Comparison of ENCODE assay signal across 10 cellular contexts in the genomic region with DNA sequence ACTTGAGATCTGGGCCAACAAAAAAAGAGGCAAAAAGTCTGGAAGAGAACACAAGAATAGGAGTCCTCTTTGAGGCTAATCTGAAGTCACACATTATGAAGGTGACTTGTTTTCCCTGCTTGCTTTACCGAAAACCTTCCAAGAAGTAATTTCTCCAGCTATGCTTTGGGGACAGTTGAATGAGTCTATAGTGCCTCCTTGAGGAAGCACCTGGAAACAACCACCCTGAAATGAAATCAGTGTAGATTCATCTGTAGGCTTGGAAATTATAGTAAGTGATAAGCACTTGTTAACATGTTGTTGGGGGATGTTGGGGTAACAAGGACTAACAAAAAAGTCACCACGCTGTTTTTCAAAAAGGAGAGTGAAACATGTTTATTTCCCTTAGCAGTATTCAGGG. TPM values are rescaled to one million over a fixed set of nuclear protein-coding genes. Genes with fewer than 3 reads are reported as not detected.
DNase-seq lines count a peak whose midpoint lies in the region; ATAC-seq and TF ChIP-seq lines count a peak whose summit lies in the region.
"Had no signal": no experiment of that assay in that cellular context is flagged by ENCODE, and none has a peak within 500 bp of the region (broad histone marks: within the 10 kb centered on the region; RNA-seq: fewer than 3 reads in every experiment).

No MANE protein-coding gene starts in this region.

- H3K27me3 ChIP-seq in GM23248 (replicated peaks; ENCODE audit: insufficient read depth) (no peaks in the 10 kb centered on the region), hepatocyte (no peaks in the 10 kb centered on the region)

- H3K9me3 ChIP-seq in GM23248 (ENCODE audit: low read depth) (no peaks in the 10 kb centered on the region), hepatocyte (ENCODE audit: low read depth) (no peaks in the 10 kb centered on the region)

- H3K4me3 Mint-ChIP-seq in WTC11: no peak overlapping the region

- H3K4me2 ChIP-seq in GM23248 (ENCODE audit: unreplicated experiment) (peak overlapping the region; percentile 56), hepatocyte (no peak overlapping the region)

- H3K27ac ChIP-seq in GM23248: peak overlapping the region; percentile 84
- H3K27ac ChIP-seq in hepatocyte: no peak overlapping the region

- no peak overlapping the region for H3K4me3 ChIP-seq in AG09309 (ENCODE audit: control insufficient read depth, low read depth, low read length)
- no peak overlapping the region for H3K4me3 ChIP-seq in GM23248
- no peak overlapping the region for H3K4me3 ChIP-seq in hepatocyte

- CTCF ChIA-PET in WTC11 (lab: Charles Lee): interaction anchor here (0.6 to 5.7 kb wide), 11 partner anchors 13 to 186 kb away, joined by 3 to 66 read pairs (median 4); a partner anchor contains a TSS
- CTCF ChIA-PET in HEK293T (lab: Yijun Ruan, JAX): interaction anchor here (0.5 to 7.3 kb wide), 6 partner anchors 8 to 276 kb away, joined by 3 to 64 read pairs (median 4); no protein-coding TSS in a partner anchor

- in situ Hi-C loops in GM23248 (cut with MboI): loop anchor here (5.0 kb wide), 1 partner anchor 130 kb away; no protein-coding TSS in a partner anchor

- H3K9me3 Mint-ChIP-seq in WTC11: peaks cover 32% of the 10 kb centered on the region

- peaks cover 27% of the 10 kb centered on the region for H3F3A ChIP-seq in GM23248 (ENCODE audit: insufficient read depth)

- H3K9ac ChIP-seq in GM23248: peak overlapping the region; percentile 59

- TF ChIP-seq CTCF in AG09309 (IDR thresholded peaks at IDR 0.05; ENCODE audit: control insufficient read depth, insufficient read depth, low read depth, low read length, missing control alignments): peak; percentile 56
- peak; percentile 29 for TF ChIP-seq CTCF in hepatocyte (IDR thresholded peaks at IDR 0.05; ENCODE audit: poor library complexity)
- no peak for TF ChIP-seq CTCF in WTC11 (IDR thresholded peaks at IDR 0.05)

- H3K36me3 ChIP-seq in GM23248 (ENCODE audit: low read depth): no peaks in the 10 kb centered on the region
- no peaks in the 10 kb centered on the region for H3K36me3 ChIP-seq in hepatocyte (replicated peaks; ENCODE audit: insufficient read depth, low read depth)

- no peaks in the 10 kb centered on the region for H3K4me1 Mint-ChIP-seq in WTC11

- WGBS in GM23248 (ENCODE audit: low coverage in 1 of 2, low lambda C conversion rate in 2 of 2, missing lambda C conversion rate in 2 of 2), 2 experiments: 69 to 74% methylated on average over 2 of the region's 2 CpGs
- WGBS in hepatocyte (ENCODE audit: low lambda C conversion rate, missing lambda C conversion rate): 49% methylated on average over 2 of the region's 2 CpGs

- ATAC-seq in WTC11: no peak

- no peak overlapping the region for H3K27ac Mint-ChIP-seq in WTC11

- DNase-seq in AG09309 (ENCODE audit: low read depth) (no peak), GM23248 (peak; percentile 59), SKM-1 (lab: John Stamatoyannopoulos, UW; ENCODE audit: unreplicated experiment) (peak; percentile 21), hepatocyte (ENCODE audit: low spot score) (no peak), WTC11 (ENCODE audit: low spot score) (no peak), ureter (ENCODE audit: low spot score) (no peak), HPDE6-E6E7 (ENCODE audit: extremely low spot score) (no peak), HEK293T (ENCODE audit: extremely low spot score) (no peak)
- DNase-seq: caudate nucleus had no signal

- peaks cover 9% of the 10 kb centered on the region for H3K27me3 Mint-ChIP-seq in WTC11 (ENCODE audit: low read depth)

- peak overlapping the region; percentile 3; the same call in 1 of the 2 replicates for H2AFZ ChIP-seq in GM23248
- H2AFZ ChIP-seq in hepatocyte: no peak overlapping the region

- H3K36me3 Mint-ChIP-seq in WTC11: peaks cover 7% of the 10 kb centered on the region; the same call in 1 of the 2 replicates

- POLR2A ChIA-PET in WTC11 (lab: Charles Lee) (no interaction called here), HEK293T (lab: Yijun Ruan, JAX) (no interaction called here)

- H3K79me2 ChIP-seq in GM23248 (ENCODE audit: insufficient read depth) (no peaks in the 10 kb centered on the region), hepatocyte (no peaks in the 10 kb centered on the region)

- no peaks in the 10 kb centered on the region for H4K20me1 ChIP-seq in GM23248 (ENCODE audit: insufficient read depth)
- no peaks in the 10 kb centered on the region for H4K20me1 ChIP-seq in hepatocyte (ENCODE audit: insufficient read depth, poor library complexity, severe bottlenecking)

- H3K9me2 ChIP-seq in GM23248 (ENCODE audit: insufficient read depth) (no peaks in the 10 kb centered on the region), hepatocyte (replicated peaks; ENCODE audit: insufficient read depth) (no peaks in the 10 kb centered on the region)

- H3K4me1 ChIP-seq in GM23248 (ENCODE audit: insufficient read depth) (peaks cover 33% of the 10 kb centered on the region), hepatocyte (ENCODE audit: insufficient read depth) (no peaks in the 10 kb centered on the region)

TF ChIP-seq in WTC11, 78 proteins besides CTCF, POLR2A, EP300 and RAD21:
- no peak for TF ChIP-seq NFATC4 (CRISPR knock-in tag; IDR thresholded peaks at IDR 0.05)
- TF ChIP-seq NR1H2 (CRISPR knock-in tag; IDR thresholded peaks at IDR 0.05): no peak
- no peak for TF ChIP-seq ZNF416 (CRISPR knock-in tag; IDR thresholded peaks at IDR 0.05)
- TF ChIP-seq ZNF396 (CRISPR knock-in tag; IDR thresholded peaks at IDR 0.05; ENCODE audit: borderline replicate concordance): no peak
- no peak for TF ChIP-seq ZBTB21 (CRISPR knock-in tag; IDR thresholded peaks at IDR 0.05; ENCODE audit: borderline replicate concordance)
- TF ChIP-seq ZNF219 (CRISPR knock-in tag; IDR thresholded peaks at IDR 0.05; ENCODE audit: borderline replicate concordance): no peak
- TF ChIP-seq PRRX2 (CRISPR knock-in tag; IDR thresholded peaks at IDR 0.05): no peak
- TF ChIP-seq, protein P1, sequence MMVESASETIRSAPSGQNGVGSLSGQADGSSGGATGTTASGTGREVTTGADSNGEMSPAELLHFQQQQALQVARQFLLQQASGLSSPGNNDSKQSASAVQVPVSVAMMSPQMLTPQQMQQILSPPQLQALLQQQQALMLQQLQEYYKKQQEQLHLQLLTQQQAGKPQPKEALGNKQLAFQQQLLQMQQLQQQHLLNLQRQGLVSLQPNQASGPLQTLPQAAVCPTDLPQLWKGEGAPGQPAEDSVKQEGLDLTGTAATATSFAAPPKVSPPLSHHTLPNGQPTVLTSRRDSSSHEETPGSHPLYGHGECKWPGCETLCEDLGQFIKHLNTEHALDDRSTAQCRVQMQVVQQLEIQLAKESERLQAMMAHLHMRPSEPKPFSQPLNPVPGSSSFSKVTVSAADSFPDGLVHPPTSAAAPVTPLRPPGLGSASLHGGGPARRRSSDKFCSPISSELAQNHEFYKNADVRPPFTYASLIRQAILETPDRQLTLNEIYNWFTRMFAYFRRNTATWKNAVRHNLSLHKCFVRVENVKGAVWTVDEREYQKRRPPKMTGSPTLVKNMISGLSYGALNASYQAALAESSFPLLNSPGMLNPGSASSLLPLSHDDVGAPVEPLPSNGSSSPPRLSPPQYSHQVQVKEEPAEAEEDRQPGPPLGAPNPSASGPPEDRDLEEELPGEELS (CRISPR knock-in tag; IDR thresholded peaks at IDR 0.05): no peak

TF ChIP-seq in HEK293T, 16 proteins besides CTCF, POLR2A, EP300 and RAD21:
- TF ChIP-seq L3MBTL2 (conservative IDR thresholded peaks at IDR 0.05): no peak
- no peak for TF ChIP-seq FOXM1 (IDR thresholded peaks at IDR 0.05; ENCODE audit: borderline replicate concordance)
- TF ChIP-seq, protein P2, sequence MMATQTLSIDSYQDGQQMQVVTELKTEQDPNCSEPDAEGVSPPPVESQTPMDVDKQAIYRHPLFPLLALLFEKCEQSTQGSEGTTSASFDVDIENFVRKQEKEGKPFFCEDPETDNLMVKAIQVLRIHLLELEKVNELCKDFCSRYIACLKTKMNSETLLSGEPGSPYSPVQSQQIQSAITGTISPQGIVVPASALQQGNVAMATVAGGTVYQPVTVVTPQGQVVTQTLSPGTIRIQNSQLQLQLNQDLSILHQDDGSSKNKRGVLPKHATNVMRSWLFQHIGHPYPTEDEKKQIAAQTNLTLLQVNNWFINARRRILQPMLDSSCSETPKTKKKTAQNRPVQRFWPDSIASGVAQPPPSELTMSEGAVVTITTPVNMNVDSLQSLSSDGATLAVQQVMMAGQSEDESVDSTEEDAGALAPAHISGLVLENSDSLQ (IDR thresholded peaks at IDR 0.05): no peak
- TF ChIP-seq CTBP1 (IDR thresholded peaks at IDR 0.05; ENCODE audit: borderline replicate concordance): no peak
- no peak for TF ChIP-seq TARDBP (IDR thresholded peaks at IDR 0.05)
- TF ChIP-seq BHLHE40 (IDR thresholded peaks at IDR 0.05; ENCODE audit: borderline replicate concordance): no peak
- no peak for TF ChIP-seq FOXA1 (IDR thresholded peaks at IDR 0.05)
- no peak for TF ChIP-seq LEF1 (IDR thresholded peaks at IDR 0.05; ENCODE audit: borderline replicate concordance)
- TF ChIP-seq ELF4 (IDR thresholded peaks at IDR 0.05): no peak
- no peak for TF ChIP-seq NFRKB (IDR thresholded peaks at IDR 0.05)
- no peak for TF ChIP-seq SP1 (IDR thresholded peaks at IDR 0.05)
- TF ChIP-seq ZNF384 (IDR thresholded peaks at IDR 0.05): no peak
- no peak for TF ChIP-seq FOXK2 (IDR thresholded peaks at IDR 0.05)

RNA-seq across cellular contexts. Expression of a gene that starts 23.4 kb away (rescaled TPM):
- total RNA-seq in GM23248 (2014; rRNA removed; shearing (Covaris generic)): not detected in 2 replicates
- polyA plus RNA-seq in GM23248 (2016; fragmentation: Nextera tagmentation; extraction: Ambion mirVana) (0.05 TPM in 1 of 2 replicates, not detected in the other), hepatocyte (not detected in 2 replicates)
- total RNA-seq in hepatocyte (not detected in 2 replicates), WTC11 (2021) (not detected in 3 replicates), ureter (not detected)
- total RNA-seq: mononuclear cell had no signal

RNA-seq across cellular contexts. Expression of a gene that starts 41.6 kb away (rescaled TPM):
- not detected in 2 replicates for total RNA-seq in GM23248 (2014; rRNA removed; shearing (Covaris generic))
- polyA plus RNA-seq in GM23248 (2016; fragmentation: Nextera tagmentation; extraction: Ambion mirVana): 0.05 TPM in 1 of 2 replicates, not detected in the other
- not detected in 2 replicates for total RNA-seq in hepatocyte
- not detected in 2 replicates for polyA plus RNA-seq in hepatocyte
- not detected in 3 replicates for total RNA-seq in WTC11 (2021)
- not detected for total RNA-seq in ureter

Comparison
In these comparisons a context has a peak if more than half of its experiments do, and no peak if none do; other contexts are left out.
1. DNase-seq: peak in GM23248 (single experiment) and SKM-1 (single experiment); none in AG09309 (single experiment), hepatocyte (single experiment), WTC11 (single experiment), ureter (single experiment), HPDE6-E6E7 (single experiment) and HEK293T (single experiment).